In genomic region chr12:53178803-53179202, GRCh38 we compare ENCODE assay signal across 9 cellular contexts. TPM values are rescaled to one million over a fixed set of nuclear protein-coding genes. Genes with fewer than 3 reads are reported as not detected.
A peak's percentile ranks its signal among the peaks of the same experiment; 100 is the strongest.
DNase-seq lines count a peak whose midpoint lies in the region; ATAC-seq and TF ChIP-seq lines count a peak whose summit lies in the region.
"Not testable (repeated sequence)": the region's sequence is repeated elsewhere in the genome, so short reads cannot be mapped to it uniquely, and the experiment has no call there.
"Had no signal": no experiment of that assay in that cellular context is flagged by ENCODE, and none has a peak within 500 bp of the region (broad histone marks: within the 10 kb centered on the region; RNA-seq: fewer than 3 reads in every experiment).

No MANE protein-coding gene starts in this region.

- not testable (repeated sequence) for H3K9me2 ChIP-seq in Karpas-422 (replicated peaks; ENCODE audit: insufficient read depth, low read length)

- not testable (repeated sequence) for H3K4me3 ChIP-seq in BLaER1 treated with 17β-estradiol and CSF1 and Interleukin-3, amounts not matched to agents 10 nM and 100 nM
- peak overlapping the region; percentile 95 for H3K4me3 ChIP-seq in Karpas-422 (ENCODE audit: low read length)

- peaks cover 39 to 56% (median 47%) of the 10 kb centered on the region in 10 experiments for H3K4me1 ChIP-seq in BLaER1 treated with 17β-estradiol and CSF1 and Interleukin-3, amounts not matched to agents 10 nM and 100 nM
- H3K4me1 ChIP-seq in Karpas-422 (ENCODE audit: low read length), result peaks cover 34% of the 10 kb centered on the region

- not testable (repeated sequence) for H3K27me3 Mint-ChIP-seq in activated naive CD8-positive, alpha-beta T cell; effector memory CD8-positive, alpha-beta T cell; mesothelial cell of epicardium (ENCODE audit: low read depth); progenitor cell of endocrine pancreas

- H3K27ac ChIP-seq in BLaER1 treated with 17β-estradiol and CSF1 and Interleukin-3, amounts not matched to agents 10 nM and 100 nM; Karpas-422 (ENCODE audit: low read length): not testable (repeated sequence)
- H3K27ac ChIP-seq in VCaP, result peak overlapping the region; percentile 98

- not testable (repeated sequence) for H3K9me3 Mint-ChIP-seq in activated naive CD8-positive, alpha-beta T cell (ENCODE audit: low read depth); effector memory CD8-positive, alpha-beta T cell; mesothelial cell of epicardium; progenitor cell of endocrine pancreas (ENCODE audit: low read depth)

- not testable (repeated sequence) for DNase-seq in Karpas-422; effector memory CD8-positive, alpha-beta T cell; mesothelial cell of epicardium (ENCODE audit: low spot score in 2 of 2, unreplicated experiment in 2 of 2)
- DNase-seq in activated CD8-positive, alpha-beta memory T cell treated with anti-CD3 and anti-CD28 coated beads, Interleukin-2, amount 50 U/mL, for 48 hours, result peak; percentile 43
- DNase-seq in progenitor cell of endocrine pancreas (ENCODE audit: low spot score, unreplicated experiment), result peak; percentile 1

- peak overlapping the region in 9 of 11 experiments; percentile 86 to 97 (median 92); a peak in 11 of 22 replicates for H3K4me2 ChIP-seq in BLaER1 treated with 17β-estradiol and CSF1 and Interleukin-3, amounts not matched to agents 10 nM and 100 nM
- H3K4me2 ChIP-seq in Karpas-422 (ENCODE audit: low read depth, low read length, poor library complexity, severe bottlenecking), result peak overlapping the region; percentile 83

- peaks cover 14 to 29% (median 26%) of the 10 kb centered on the region in 11 experiments; a peak in 16 of 22 replicates for H4K20me1 ChIP-seq in BLaER1 treated with 17β-estradiol and CSF1 and Interleukin-3, amounts not matched to agents 10 nM and 100 nM
- not testable (repeated sequence) for H4K20me1 ChIP-seq in Karpas-422 (ENCODE audit: insufficient read depth, low read depth, low read length)

- peak overlapping the region; percentile 91 for H3K4me3 Mint-ChIP-seq in activated naive CD8-positive, alpha-beta T cell
- H3K4me3 Mint-ChIP-seq in effector memory CD8-positive, alpha-beta T cell, result peak overlapping the region; percentile 88 to 93
- H3K4me3 Mint-ChIP-seq in mesothelial cell of epicardium; progenitor cell of endocrine pancreas (ENCODE audit: low read depth): not testable (repeated sequence)

- not testable (repeated sequence) for H3K27me3 ChIP-seq in BLaER1 treated with 17β-estradiol and CSF1 and Interleukin-3, amounts not matched to agents 10 nM and 100 nM; Karpas-422 (ENCODE audit: low read length)

- H3K36me3 Mint-ChIP-seq in activated naive CD8-positive, alpha-beta T cell, result not testable (repeated sequence)
- peaks cover 26% of the 10 kb centered on the region for H3K36me3 Mint-ChIP-seq in effector memory CD8-positive, alpha-beta T cell (ENCODE audit: insufficient read depth)
- H3K36me3 Mint-ChIP-seq in mesothelial cell of epicardium, result peaks cover 11% of the 10 kb centered on the region
- peaks cover 11% of the 10 kb centered on the region for H3K36me3 Mint-ChIP-seq in progenitor cell of endocrine pancreas (ENCODE audit: insufficient read depth)

- H3K4me1 Mint-ChIP-seq in activated naive CD8-positive, alpha-beta T cell (ENCODE audit: low read depth), result peaks cover 38% of the 10 kb centered on the region
- H3K4me1 Mint-ChIP-seq in effector memory CD8-positive, alpha-beta T cell (ENCODE audit: low read depth in 2 of 2), result peaks cover 28 to 35% of the 10 kb centered on the region in 2 donors
- H3K4me1 Mint-ChIP-seq in mesothelial cell of epicardium (peaks cover 56% of the 10 kb centered on the region), progenitor cell of endocrine pancreas (ENCODE audit: low read depth) (peaks cover 43% of the 10 kb centered on the region)

- not testable (repeated sequence) for H2AFZ ChIP-seq in Karpas-422 (ENCODE audit: low read length)

- H3K36me3 ChIP-seq in BLaER1 treated with 17β-estradiol and CSF1 and Interleukin-3, amounts not matched to agents 10 nM and 100 nM, result peaks cover 16 to 24% (median 21%) of the 10 kb centered on the region in 11 experiments
- H3K36me3 ChIP-seq in Karpas-422 (ENCODE audit: insufficient read depth, low read length), result peaks cover 21% of the 10 kb centered on the region

- not testable (repeated sequence) for TF ChIP-seq CTCF in VCaP (conservative IDR thresholded peaks at IDR 0.05); mesothelial cell of epicardium (IDR thresholded peaks at IDR 0.05; ENCODE audit: unreplicated experiment); progenitor cell of endocrine pancreas (IDR thresholded peaks at IDR 0.05; ENCODE audit: unreplicated experiment)

- not testable (repeated sequence) for H3K9me3 ChIP-seq in BLaER1 treated with 17β-estradiol and CSF1 and Interleukin-3, amounts not matched to agents 10 nM and 100 nM (replicated peaks in 1 of 11); Karpas-422 (ENCODE audit: low read length)

- H3K9ac ChIP-seq in BLaER1 treated with 17β-estradiol and CSF1 and Interleukin-3, amounts not matched to agents 10 nM and 100 nM, result not testable (repeated sequence)
- H3K9ac ChIP-seq in Karpas-422 (ENCODE audit: low read length), result peak overlapping the region; percentile 96; the same call in 1 of the 2 replicates

- peak overlapping the region; percentile 96 for H3K27ac Mint-ChIP-seq in activated naive CD8-positive, alpha-beta T cell
- H3K27ac Mint-ChIP-seq in effector memory CD8-positive, alpha-beta T cell, result peak overlapping the region in 1 of 2 donors; percentile 91
- H3K27ac Mint-ChIP-seq in mesothelial cell of epicardium (peak overlapping the region; percentile 96), progenitor cell of endocrine pancreas (peak overlapping the region; percentile 99)

- not testable (repeated sequence) for ATAC-seq in effector memory CD8-positive, alpha-beta T cell (replicated peaks)

- peaks cover 33% of the 10 kb centered on the region for H3K79me2 ChIP-seq in Karpas-422 (ENCODE audit: low read length)

RNA-seq across cellular contexts. Expression of gene ZNF740, which starts 1.7 kb away (rescaled TPM):
- 24.0 and 30.6 TPM in 2 replicates for total RNA-seq in Karpas-422 (2014; rRNA removed; shearing (Covaris generic); ENCODE audit: low replicate concordance)
- total RNA-seq in mesothelial cell of epicardium (96.5 to 105 TPM (median 97.5 TPM) in 3 replicates), progenitor cell of endocrine pancreas (75.7 and 78.8 TPM in 2 replicates)

RNA-seq across cellular contexts. Expression of gene CSAD, which starts 1.9 kb away (rescaled TPM):
- 13.1 and 19.2 TPM in 2 replicates for total RNA-seq in Karpas-422 (2014; rRNA removed; shearing (Covaris generic); ENCODE audit: low replicate concordance)
- total RNA-seq in mesothelial cell of epicardium (120 to 129 TPM (median 125 TPM) in 3 replicates), progenitor cell of endocrine pancreas (58.6 and 59.0 TPM in 2 replicates)

RNA-seq across cellular contexts. Expression of gene ITGB7, which starts 28.2 kb away (rescaled TPM):
- 124 and 159 TPM in 2 replicates for total RNA-seq in Karpas-422 (2014; rRNA removed; shearing (Covaris generic); ENCODE audit: low replicate concordance)
- total RNA-seq in mesothelial cell of epicardium, result 3.2 to 4.9 TPM (median 4.6 TPM) in 3 replicates
- 0.29 and 0.93 TPM in 2 replicates for total RNA-seq in progenitor cell of endocrine pancreas
- total RNA-seq: HT1080 had no signal

RNA-seq across cellular contexts. Expression of gene RARG, which starts 53.2 kb away (rescaled TPM):
- 1.7 and 6.5 TPM in 2 replicates for total RNA-seq in Karpas-422 (2014; rRNA removed; shearing (Covaris generic); ENCODE audit: low replicate concordance)
- 66.6 to 72.2 TPM (median 71.6 TPM) in 3 replicates for total RNA-seq in mesothelial cell of epicardium
- total RNA-seq in progenitor cell of endocrine pancreas, result 4.9 and 5.2 TPM in 2 replicates

Comparison
In these comparisons a context has a peak if more than half of its experiments do, and no peak if none do; other contexts are left out.
1. RNA of gene ITGB7, which starts 28.2 kb away (total RNA-seq): 124 to 159 TPM in Karpas-422; 3.2 to 4.9 TPM in mesothelial cell of epicardium and 0.29 to 0.93 TPM in progenitor cell of endocrine pancreas; every median in the first group is over 10 times any median in the second.